10 cellular contexts compared by ENCODE assay signal in the genomic region with DNA sequence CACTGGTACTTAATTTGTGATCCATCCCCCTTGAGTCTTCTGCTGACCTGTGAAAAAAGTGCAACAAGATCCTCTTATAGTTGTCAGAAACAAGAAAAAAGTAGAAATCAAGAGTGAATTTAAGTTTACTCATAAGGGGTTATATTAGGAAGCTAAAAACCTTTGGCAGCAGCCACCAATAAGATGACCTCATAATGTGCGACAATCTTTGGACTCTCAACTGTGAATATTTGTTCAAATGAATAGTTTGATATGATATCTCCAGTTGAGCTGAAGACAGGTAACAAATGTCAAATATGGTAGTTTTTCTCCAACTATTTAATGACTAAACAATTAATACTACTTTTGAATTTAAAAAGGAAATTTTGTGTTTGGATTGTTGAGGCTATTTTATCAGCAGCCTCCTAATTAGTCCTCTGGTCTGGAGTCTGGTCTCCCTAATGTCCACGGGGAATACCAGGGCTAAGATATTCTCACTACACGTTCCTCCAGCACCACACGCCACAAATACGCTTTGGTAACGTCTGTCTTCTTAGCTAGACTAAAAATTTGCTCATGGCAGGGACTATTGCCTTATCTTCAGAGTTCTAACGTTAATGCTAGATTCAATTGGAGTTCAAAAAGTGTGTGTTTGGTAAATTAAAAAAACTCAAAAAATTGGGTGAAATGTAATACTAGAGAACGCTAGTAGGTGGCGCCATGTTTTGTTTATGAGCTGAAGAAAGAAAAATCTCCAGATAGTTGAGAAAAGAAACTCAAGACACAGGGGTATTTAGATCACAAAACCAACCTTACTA.
A peak's percentile ranks its signal among the peaks of the same experiment; 100 is the strongest.
DNase-seq lines count a peak whose midpoint lies in the region; ATAC-seq and TF ChIP-seq lines count a peak whose summit lies in the region.
"Had no signal": no experiment of that assay in that cellular context is flagged by ENCODE, and none has a peak within 500 bp of the region (broad histone marks: within the 10 kb centered on the region; RNA-seq: fewer than 3 reads in every experiment).

No MANE protein-coding gene starts in this region.

- H3K36me3 ChIP-seq in SK-N-MC (ENCODE audit: insufficient read depth, low read length): no peaks in the 10 kb centered on the region

- no peaks in the 10 kb centered on the region for H3K9me3 Mint-ChIP-seq in stimulated activated memory B cell treated with anti-CD40 and anti-IgM and Interleukin-4, amounts not matched to agents 10 μg/mL and 1 μg/mL and 100 μg/mL, for 72 hours
- H3K9me3 Mint-ChIP-seq: activated CD4-positive, alpha-beta memory T cell treated with anti-CD3 and anti-CD28 coated beads for 36 hours had no signal

- in situ Hi-C loops in GM13976 (cut with MboI; ENCODE audit: low sequenced_read_pairs, unreplicated experiment): no loop called here

- no peaks in the 10 kb centered on the region for H3K36me3 Mint-ChIP-seq in stimulated activated memory B cell treated with anti-CD40 and anti-IgM and Interleukin-4, amounts not matched to agents 10 μg/mL and 1 μg/mL and 100 μg/mL, for 72 hours
- H3K36me3 Mint-ChIP-seq: activated CD4-positive, alpha-beta memory T cell treated with anti-CD3 and anti-CD28 coated beads for 36 hours had no signal

- ATAC-seq in GM21576 (IDR thresholded peaks at IDR 0.05; ENCODE audit: unreplicated experiment) (no peak), HG03095 (IDR thresholded peaks at IDR 0.05; ENCODE audit: unreplicated experiment) (no peak)
- ATAC-seq in stimulated activated memory B cell treated with anti-CD40 and anti-IgM and Interleukin-4, amounts not matched to agents 10 μg/mL and 1 μg/mL and 100 μg/mL, for 72 hours: no peak

- TF ChIP-seq CTCF in AG04449 (IDR thresholded peaks at IDR 0.05; ENCODE audit: insufficient read depth, low read length, missing control alignments) (peak; percentile 30), GM13976 (IDR thresholded peaks at IDR 0.05; ENCODE audit: borderline replicate concordance, control extremely low read depth, extremely low read depth, insufficient read depth, missing control alignments) (peak; percentile 30)

- no peak overlapping the region for H3K9ac ChIP-seq in SK-N-MC (ENCODE audit: insufficient read length)

- CTCF ChIA-PET in AG04449 (lab: Yijun Ruan, JAX): interaction anchor here (0.7 to 4.0 kb wide), 18 partner anchors 8 to 507 kb away, joined by 3 to 45 read pairs (median 4); no protein-coding TSS in a partner anchor

- H3K4me3 ChIP-seq in AG04449 (ENCODE audit: low read depth, low read length) (no peak overlapping the region), SK-N-MC (no peak overlapping the region)

- H3K4me3 Mint-ChIP-seq in stimulated activated memory B cell treated with anti-CD40 and anti-IgM and Interleukin-4, amounts not matched to agents 10 μg/mL and 1 μg/mL and 100 μg/mL, for 72 hours: no peak overlapping the region
- H3K4me3 Mint-ChIP-seq: activated CD4-positive, alpha-beta memory T cell treated with anti-CD3 and anti-CD28 coated beads for 36 hours had no signal

- DNase-seq in AG04449 (ENCODE audit: low read depth, low spot score) (no peak), GM13976 (ENCODE audit: low spot score) (no peak), SK-N-MC (ENCODE audit: low read depth, low spot score) (peak; percentile 2), iris pigment epithelial cell (ENCODE audit: low read depth) (peak; percentile 9), putamen (ENCODE audit: low spot score) (no peak)
- DNase-seq: activated CD4-positive, alpha-beta memory T cell treated with anti-CD3 and anti-CD28 coated beads for 36 hours; head of caudate nucleus had no signal

- no peaks in the 10 kb centered on the region for H3K4me1 Mint-ChIP-seq in stimulated activated memory B cell treated with anti-CD40 and anti-IgM and Interleukin-4, amounts not matched to agents 10 μg/mL and 1 μg/mL and 100 μg/mL, for 72 hours

- H3K27ac ChIP-seq in SK-N-MC: no peak overlapping the region

- POLR2A ChIA-PET in AG04449 (lab: Yijun Ruan, JAX): no interaction called here

- peaks cover 30% of the 10 kb centered on the region for H3K27me3 Mint-ChIP-seq in stimulated activated memory B cell treated with anti-CD40 and anti-IgM and Interleukin-4, amounts not matched to agents 10 μg/mL and 1 μg/mL and 100 μg/mL, for 72 hours

- H3K27ac Mint-ChIP-seq in stimulated activated memory B cell treated with anti-CD40 and anti-IgM and Interleukin-4, amounts not matched to agents 10 μg/mL and 1 μg/mL and 100 μg/mL, for 72 hours: no peak overlapping the region
- H3K27ac Mint-ChIP-seq: activated CD4-positive, alpha-beta memory T cell treated with anti-CD3 and anti-CD28 coated beads for 36 hours had no signal

- H3K9me3 ChIP-seq in SK-N-MC (ENCODE audit: low read depth, low read length): no peaks in the 10 kb centered on the region

Comparison
In these comparisons a context has a peak if more than half of its experiments do, and no peak if none do; other contexts are left out.
1. DNase-seq: peak in SK-N-MC (single experiment) and iris pigment epithelial cell (single experiment); none in AG04449 (single experiment), GM13976 (single experiment) and putamen (single experiment).